Comparison of ENCODE assay signal across 8 cellular contexts in the genomic region with DNA sequence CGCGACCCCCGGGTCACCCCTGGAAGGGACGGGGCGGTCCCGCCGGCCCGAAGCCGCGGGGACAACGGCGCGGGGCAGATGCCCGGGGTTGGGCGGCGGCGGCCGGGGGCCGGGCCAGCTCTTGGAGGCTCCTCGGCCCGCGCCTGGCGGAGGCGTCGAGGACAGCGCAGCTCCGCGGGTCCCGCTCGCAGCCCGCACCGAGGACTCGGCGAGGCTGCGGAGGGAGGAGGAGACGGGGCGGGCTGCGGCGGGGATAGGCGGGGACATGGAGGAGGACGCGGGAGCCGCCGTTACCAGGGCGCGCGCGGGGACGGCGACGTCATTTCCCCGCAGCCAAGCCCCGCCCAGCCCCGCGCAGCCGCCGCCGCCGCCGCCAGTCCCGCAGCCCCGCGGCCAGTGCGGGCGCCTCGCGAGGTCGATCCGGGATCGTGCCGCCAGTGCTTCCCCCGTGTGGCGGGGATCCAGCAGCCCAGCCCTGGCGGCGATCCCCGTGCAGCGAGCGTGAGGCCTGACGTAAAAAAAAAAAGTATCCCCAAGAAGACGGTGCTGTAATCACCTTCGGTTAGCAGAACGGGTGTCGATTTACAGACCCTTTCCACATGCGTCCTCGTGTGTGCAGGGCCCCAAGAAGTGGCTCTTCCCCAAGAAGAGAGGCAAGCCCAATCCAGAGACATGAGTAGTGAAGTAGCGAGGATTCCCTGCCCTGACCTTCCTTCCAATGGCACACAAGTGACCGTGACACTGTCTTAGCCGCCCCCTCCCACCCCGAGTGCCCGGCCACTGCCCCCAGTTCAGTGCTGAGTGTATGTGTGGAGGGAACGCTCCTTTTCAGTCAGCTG. TPM values are rescaled to one million over a fixed set of nuclear protein-coding genes. Genes with fewer than 3 reads are reported as not detected.
DNase-seq lines count a peak whose midpoint lies in the region; ATAC-seq and TF ChIP-seq lines count a peak whose summit lies in the region.

A gene with protein sequence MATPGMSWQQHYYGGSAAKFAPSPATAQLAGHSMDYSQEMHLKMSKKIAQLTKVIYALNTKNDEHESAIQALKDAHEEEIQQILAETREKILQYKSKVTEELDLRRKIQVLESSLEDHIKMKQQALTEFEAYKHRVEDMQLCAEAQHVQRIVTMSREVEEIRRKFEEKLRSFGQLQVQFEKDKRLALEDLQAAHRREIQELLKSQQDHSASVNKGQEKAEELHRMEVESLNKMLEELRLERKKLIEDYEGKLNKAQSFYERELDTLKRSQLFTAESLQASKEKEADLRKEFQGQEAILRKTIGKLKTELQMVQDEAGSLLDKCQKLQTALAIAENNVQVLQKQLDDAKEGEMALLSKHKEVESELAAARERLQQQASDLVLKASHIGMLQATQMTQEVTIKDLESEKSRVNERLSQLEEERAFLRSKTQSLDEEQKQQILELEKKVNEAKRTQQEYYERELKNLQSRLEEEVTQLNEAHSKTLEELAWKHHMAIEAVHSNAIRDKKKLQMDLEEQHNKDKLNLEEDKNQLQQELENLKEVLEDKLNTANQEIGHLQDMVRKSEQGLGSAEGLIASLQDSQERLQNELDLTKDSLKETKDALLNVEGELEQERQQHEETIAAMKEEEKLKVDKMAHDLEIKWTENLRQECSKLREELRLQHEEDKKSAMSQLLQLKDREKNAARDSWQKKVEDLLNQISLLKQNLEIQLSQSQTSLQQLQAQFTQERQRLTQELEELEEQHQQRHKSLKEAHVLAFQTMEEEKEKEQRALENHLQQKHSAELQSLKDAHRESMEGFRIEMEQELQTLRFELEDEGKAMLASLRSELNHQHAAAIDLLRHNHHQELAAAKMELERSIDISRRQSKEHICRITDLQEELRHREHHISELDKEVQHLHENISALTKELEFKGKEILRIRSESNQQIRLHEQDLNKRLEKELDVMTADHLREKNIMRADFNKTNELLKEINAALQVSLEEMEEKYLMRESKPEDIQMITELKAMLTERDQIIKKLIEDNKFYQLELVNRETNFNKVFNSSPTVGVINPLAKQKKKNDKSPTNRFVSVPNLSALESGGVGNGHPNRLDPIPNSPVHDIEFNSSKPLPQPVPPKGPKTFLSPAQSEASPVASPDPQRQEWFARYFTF (minus strand): TSS at position 216 of the 839 bp plus-strand sequence. CDS start 365 bp downstream, outside the sequence.

- no peaks in the 10 kb centered on the region for H3K79me2 ChIP-seq in neural progenitor cell (ENCODE audit: low read depth)

- peaks cover 4% of the 10 kb centered on the region for H3F3A ChIP-seq in neural progenitor cell (ENCODE audit: low read depth)

- H3K9ac ChIP-seq in neural progenitor cell: peak within 1 kb of the TSS; percentile 32

- peaks cover 4% of the 10 kb centered on the region for H3K9me3 ChIP-seq in neural progenitor cell (ENCODE audit: low read depth)

- POLR2A ChIA-PET in RWPE1 (lab: Yijun Ruan, JAX; ENCODE audit: low non-redundant PET): no interaction called here

- H3K27me3 ChIP-seq in foreskin keratinocyte (peaks cover 64% of the 10 kb centered on the region), neural progenitor cell (peaks cover 47% of the 10 kb centered on the region)

- H3K27ac ChIP-seq in RWPE1: no peak within 1 kb of the TSS
- H3K27ac ChIP-seq in foreskin keratinocyte: no peak within 1 kb of the TSS
- H3K27ac ChIP-seq in neural progenitor cell: no peak within 1 kb of the TSS

- H3K4me1 Mint-ChIP-seq in Calu3 (ENCODE audit: low read depth, unreplicated experiment) (peaks cover 18% of the 10 kb centered on the region), neural progenitor cell (peaks cover 24% of the 10 kb centered on the region)

- H3K36me3 ChIP-seq in neural progenitor cell: no peaks in the 10 kb centered on the region

- H3K9me3 Mint-ChIP-seq in Calu3 (ENCODE audit: low read depth, unreplicated experiment) (peaks cover 7% of the 10 kb centered on the region), neural progenitor cell (peaks cover 16% of the 10 kb centered on the region)

- no peaks in the 10 kb centered on the region for H3K4me1 ChIP-seq in foreskin keratinocyte
- peaks cover 7% of the 10 kb centered on the region for H3K4me1 ChIP-seq in neural progenitor cell

- BruUV-seq in Calu3 (replicated peaks; lab: Mats Ljungman, UMichigan): no TSS peak

- H2AFZ ChIP-seq in neural progenitor cell (replicated peaks): peak within 1 kb of the TSS; percentile 97

- intact Hi-C loops in Calu3 (cut with micrococcal nuclease; ENCODE audit: unreplicated experiment): loop anchor here (5.0 kb wide), 1 partner anchor 34 kb away; no protein-coding TSS in a partner anchor

- CTCF ChIA-PET in Calu3 (lab: Charles Lee): interaction anchor here (0.6 to 1.0 kb wide), 5 partner anchors 26 to 700 kb away, joined by 3 to 5 read pairs (median 3); no protein-coding TSS in a partner anchor
- CTCF ChIA-PET in RWPE1 (lab: Yijun Ruan, JAX): interaction anchor here (0.8 to 0.9 kb wide), 2 partner anchors 13 to 51 kb away, joined by 3 read pairs; no protein-coding TSS in a partner anchor

- peak within 1 kb of the TSS; percentile 80 for H3K27ac Mint-ChIP-seq in Calu3 (ENCODE audit: unreplicated experiment)
- peak within 1 kb of the TSS; percentile 94 for H3K27ac Mint-ChIP-seq in neural progenitor cell

- DNase-seq in Calu3 (peak; percentile 82), HuH-7 (ENCODE audit: low spot score) (peak; percentile 81), RWPE1 (ENCODE audit: low spot score) (peak; percentile 49), activated gamma-delta T cell (lab: John Stamatoyannopoulos, UW) (peak; percentile 64), foreskin keratinocyte (peak in 1 of 2 donors; percentile 30), neural progenitor cell (ENCODE audit: low spot score) (peak; percentile 89), stromal cell of bone marrow (ENCODE audit: low read depth) (peak; percentile 14)

- H3K4me2 ChIP-seq in neural progenitor cell: peak within 1 kb of the TSS; percentile 84

- ATAC-seq in GM21528 (IDR thresholded peaks at IDR 0.05; ENCODE audit: low FRiP score, unreplicated experiment) (peak; percentile 66), foreskin keratinocyte (peak; percentile 80)

- H3K27me3 Mint-ChIP-seq in Calu3 (ENCODE audit: unreplicated experiment) (no peaks in the 10 kb centered on the region), neural progenitor cell (ENCODE audit: insufficient read depth, low read depth) (peaks cover 14% of the 10 kb centered on the region)

- H3K4me3 ChIP-seq in neural progenitor cell: peak within 1 kb of the TSS; percentile 89

- TF ChIP-seq CTCF in Calu3 (IDR thresholded peaks at IDR 0.05; ENCODE audit: unreplicated experiment) (no peak), RWPE1 (conservative IDR thresholded peaks at IDR 0.05; ENCODE audit: low read depth) (peak; percentile 22), foreskin keratinocyte (conservative IDR thresholded peaks at IDR 0.05) (peak; percentile 54), neural progenitor cell (IDR thresholded peaks at IDR 0.05) (peak; percentile 60)

- H3K4me3 Mint-ChIP-seq in Calu3 (ENCODE audit: low read depth, unreplicated experiment): peak within 1 kb of the TSS; percentile 90
- H3K4me3 Mint-ChIP-seq in neural progenitor cell: peak within 1 kb of the TSS; percentile 97

- H3K36me3 Mint-ChIP-seq in Calu3 (ENCODE audit: insufficient read depth, unreplicated experiment): peaks cover 15% of the 10 kb centered on the region
- peaks cover 6% of the 10 kb centered on the region for H3K36me3 Mint-ChIP-seq in neural progenitor cell

- H4K20me1 ChIP-seq in neural progenitor cell (ENCODE audit: low read depth): peaks cover 6% of the 10 kb centered on the region

RNA-seq across cellular contexts. Expression of the gene that starts here (rescaled TPM):
- total RNA-seq in Calu3 (2022) (8.2 and 8.6 TPM in 2 replicates), foreskin keratinocyte (0.14 and 0.17 TPM in 2 replicates), neural progenitor cell (ENCODE audit: low replicate concordance) (9.8 and 24.8 TPM in 2 replicates)
- 0.03 and 0.07 TPM in 2 replicates for polyA plus RNA-seq in foreskin keratinocyte

Comparison
In these comparisons a context has a peak if more than half of its experiments do, and no peak if none do; other contexts are left out.
1. Peak in ATAC-seq in foreskin keratinocyte; RNA of the gene not detected or under 1 TPM.